19 cellular contexts compared by ENCODE assay signal in genomic region chr13:29103036-29103800, GRCh38.
"Had no signal": no experiment of that assay in that cellular context is flagged by ENCODE, and none has a peak within 500 bp of the region (broad histone marks: within the 10 kb centered on the region; RNA-seq: fewer than 3 reads in every experiment).

No MANE protein-coding gene starts in this region.

- ATAC-seq: gastrocnemius medialis, left cardiac atrium, left lung, left ventricle myocardium superior, lower lobe of right lung, mucosa of descending colon had no signal

- H3K4me3 ChIP-seq: coronary artery, dorsolateral prefrontal cortex, esophagus muscularis mucosa, gastrocnemius medialis, heart right ventricle, left lung, lower lobe of right lung, mucosa of descending colon had no signal

- DNase-seq: dermis blood vessel endothelial cell; dorsolateral prefrontal cortex; effector CD4-positive, alpha-beta T cell; effector memory CD4-positive, alpha-beta T cell; foreskin melanocyte; gastrocnemius medialis; glutamatergic neuron; head of caudate nucleus; heart right ventricle; hippocampal formation; left cardiac atrium; left lung; left ventricle myocardium superior; lower lobe of right lung; mesenchymal stem cell; mucosa of descending colon; naive B cell had no signal
